ENCODE assay signal across 1 cellular context in genomic region chr18:58625839-58626238, GRCh38.
TF ChIP-seq lines count a peak whose summit lies in the region.

No MANE protein-coding gene starts in this region.

TF ChIP-seq in H1, 55 proteins besides CTCF, POLR2A, EP300 and RAD21:
- TF ChIP-seq, protein P1, sequence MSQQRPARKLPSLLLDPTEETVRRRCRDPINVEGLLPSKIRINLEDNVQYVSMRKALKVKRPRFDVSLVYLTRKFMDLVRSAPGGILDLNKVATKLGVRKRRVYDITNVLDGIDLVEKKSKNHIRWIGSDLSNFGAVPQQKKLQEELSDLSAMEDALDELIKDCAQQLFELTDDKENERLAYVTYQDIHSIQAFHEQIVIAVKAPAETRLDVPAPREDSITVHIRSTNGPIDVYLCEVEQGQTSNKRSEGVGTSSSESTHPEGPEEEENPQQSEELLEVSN (IDR thresholded peaks at IDR 0.05) = no peak
- TF ChIP-seq KDM5A (IDR thresholded peaks at IDR 0.05; ENCODE audit: low read length) (no peak), SP4 (IDR thresholded peaks at IDR 0.05; ENCODE audit: low read length) (no peak), FOSL1 (IDR thresholded peaks at IDR 0.05; ENCODE audit: insufficient read depth, low read depth, low read length) (no peak), CHD2 (IDR thresholded peaks at IDR 0.05; ENCODE audit: low read length) (no peak), GABPA (IDR thresholded peaks at IDR 0.05; ENCODE audit: borderline replicate concordance, insufficient read depth, low read length) (no peak), TEAD4 (IDR thresholded peaks at IDR 0.05; ENCODE audit: low read depth, low read length) (no peak), CHD1 (IDR thresholded peaks at IDR 0.05; ENCODE audit: low read depth, low read length) (no peak), RBBP5 (IDR thresholded peaks at IDR 0.05; ENCODE audit: borderline replicate concordance, low read depth, low read length) (no peak), HDAC2 (IDR thresholded peaks at IDR 0.05; ENCODE audit: borderline replicate concordance in 1 of 2, low read depth in 2 of 2, low read length in 2 of 2) (no peak), BACH1 (IDR thresholded peaks at IDR 0.05; ENCODE audit: low read length) (no peak), JUND (IDR thresholded peaks at IDR 0.05; ENCODE audit: low read length) (no peak), SIN3A (conservative IDR thresholded peaks at IDR 0.05 in 1 of 2, IDR thresholded peaks at IDR 0.05 in 1 of 2; ENCODE audit: low read depth in 1 of 2, low read length in 2 of 2) (no peak), EGR1 (IDR thresholded peaks at IDR 0.05; ENCODE audit: borderline replicate concordance, low read depth, low read length) (no peak), TCF12 (IDR thresholded peaks at IDR 0.05; ENCODE audit: low read depth, low read length) (no peak), CREB1 (IDR thresholded peaks at IDR 0.05) (no peak), CBX8 (IDR thresholded peaks at IDR 0.05; ENCODE audit: borderline replicate concordance, low read depth, low read length) (no peak)
